Comparison of ENCODE assay signal across 1 cellular context in genomic region chr1:228102791-228103620, GRCh38.
TF ChIP-seq lines count a peak whose summit lies in the region.

TSS of gene C1orf35 (minus strand) at chr1:228103325. CDS start at chr1:228103227, 98 bp downstream.

TF ChIP-seq in HepG2, 621 proteins besides CTCF, POLR2A, EP300 and RAD21 (continued from another document and continues in another):
- TF ChIP-seq ZNF646 (CRISPR knock-in tag; IDR thresholded peaks at IDR 0.05) (no peak), FOSL1 (CRISPR knock-in tag; IDR thresholded peaks at IDR 0.05; ENCODE audit: borderline replicate concordance) (no peak), AHR (CRISPR knock-in tag; IDR thresholded peaks at IDR 0.05) (peak; percentile 19; the same call in 1 of the 2 replicates), NFATC3 (CRISPR knock-in tag; IDR thresholded peaks at IDR 0.05) (no peak), ZNF329 (CRISPR knock-in tag; IDR thresholded peaks at IDR 0.05; ENCODE audit: low read depth) (peak; percentile 72; the same call in 1 of the 2 replicates), ZBTB20 (CRISPR knock-in tag; IDR thresholded peaks at IDR 0.05; ENCODE audit: borderline replicate concordance, low read depth) (no peak), TERF1 (CRISPR knock-in tag; IDR thresholded peaks at IDR 0.05) (no peak), TCF7 (IDR thresholded peaks at IDR 0.05; ENCODE audit: low read depth) (no peak), ZNF737 (CRISPR knock-in tag; IDR thresholded peaks at IDR 0.05; ENCODE audit: borderline replicate concordance) (no peak), ZKSCAN1 (IDR thresholded peaks at IDR 0.05; ENCODE audit: low read length) (no peak), ZNF552 (CRISPR knock-in tag; IDR thresholded peaks at IDR 0.05; ENCODE audit: borderline replicate concordance) (no peak), NFKBIZ (CRISPR knock-in tag; IDR thresholded peaks at IDR 0.05) (0 out of 2 replicates have a peak, but pooled peaks have one; percentile 66), PRDM4 (CRISPR knock-in tag; IDR thresholded peaks at IDR 0.05; ENCODE audit: borderline replicate concordance) (no peak), DDIT3 (CRISPR knock-in tag; IDR thresholded peaks at IDR 0.05) (no peak), SRF (IDR thresholded peaks at IDR 0.05; ENCODE audit: low read depth, low read length) (no peak; the same call in 1 of the 2 replicates), HNF1A (IDR thresholded peaks at IDR 0.05; ENCODE audit: low read depth) (no peak), HNF1A (CRISPR knock-in tag; IDR thresholded peaks at IDR 0.05; ENCODE audit: borderline replicate concordance) (peak; percentile 75; the same call in 1 of the 2 replicates), POGK (CRISPR knock-in tag; conservative IDR thresholded peaks at IDR 0.05) (peak; percentile 88; the same call in 1 of the 2 replicates), ZNF121 (CRISPR knock-in tag; IDR thresholded peaks at IDR 0.05) (peak; percentile 25; the same call in 1 of the 2 replicates), NR3C1 (CRISPR knock-in tag; IDR thresholded peaks at IDR 0.05) (no peak), TAF15 (IDR thresholded peaks at IDR 0.05; ENCODE audit: low read depth, low read length, poor library complexity, severe bottlenecking) (no peak), PBX2 (CRISPR knock-in tag; IDR thresholded peaks at IDR 0.05) (no peak), ZBTB25 (CRISPR knock-in tag; IDR thresholded peaks at IDR 0.05) (peak; percentile 63; the same call in 1 of the 2 replicates), DMTF1 (CRISPR knock-in tag; IDR thresholded peaks at IDR 0.05) (peak; percentile 95; the same call in 1 of the 2 replicates), CBX1 (IDR thresholded peaks at IDR 0.05; ENCODE audit: low read depth) (peak; percentile 65), ZNF230 (CRISPR knock-in tag; IDR thresholded peaks at IDR 0.05) (peak; percentile 83), ZNF317 (CRISPR knock-in tag; IDR thresholded peaks at IDR 0.05) (peak; percentile 60; the same call in 1 of the 2 replicates), ZBTB34 (CRISPR knock-in tag; IDR thresholded peaks at IDR 0.05) (no peak), ZNF451 (CRISPR knock-in tag; IDR thresholded peaks at IDR 0.05) (peak; percentile 97; the same call in 1 of the 2 replicates), NCOR1 (IDR thresholded peaks at IDR 0.05; ENCODE audit: borderline replicate concordance, low read length) (no peak), RNF2 (conservative IDR thresholded peaks at IDR 0.05; ENCODE audit: low read depth) (peak; percentile 85), DMAP1 (CRISPR knock-in tag; IDR thresholded peaks at IDR 0.05) (peak; percentile 91), TBL1XR1 (IDR thresholded peaks at IDR 0.05; ENCODE audit: borderline replicate concordance, low read length, partially characterized antibody) (peak; percentile 52), SATB2 (CRISPR knock-in tag; IDR thresholded peaks at IDR 0.05) (no peak; the same call in 1 of the 2 replicates)
